ENCODE assay signal across 8 cellular contexts in the genomic region with DNA sequence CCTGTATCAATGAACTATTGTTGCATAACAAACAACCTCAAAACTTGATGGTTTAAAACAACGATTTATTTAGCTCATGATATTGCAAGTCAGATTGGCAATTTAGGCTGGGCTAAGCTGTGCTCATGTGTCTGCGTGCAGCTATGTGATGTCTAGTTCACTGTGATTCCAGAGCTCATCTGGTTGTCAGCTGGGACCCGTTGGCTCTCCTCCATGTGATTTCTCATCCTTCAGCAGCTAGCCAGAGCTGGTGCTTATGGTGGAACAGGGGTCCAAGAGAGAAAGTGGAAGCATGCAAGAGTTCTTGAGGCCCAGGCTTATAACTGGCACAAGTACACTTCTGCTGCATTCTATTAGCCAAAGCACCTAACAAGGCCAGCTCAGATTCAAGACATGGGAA. TPM values are rescaled to one million over a fixed set of nuclear protein-coding genes. Genes with fewer than 3 reads are reported as not detected.
"Had no signal": no experiment of that assay in that cellular context is flagged by ENCODE, and none has a peak within 500 bp of the region (broad histone marks: within the 10 kb centered on the region; RNA-seq: fewer than 3 reads in every experiment).

No MANE protein-coding gene starts in this region.

- DNase-seq: activated B cell treated with CpG ODN at 0.5 μM for 24 hours; activated CD4-positive, alpha-beta T cell treated with anti-CD3 and anti-CD28 coated beads, Interleukin-2, amount 10 ng/mL, durations not matched to agents 24 days and 14 days; cortex of kidney; effector CD8-positive, alpha-beta T cell; stimulated activated CD4-positive, alpha-beta T cell treated with anti-CD3 and anti-CD28 coated beads, Interleukin-2, amount 100 ng/mL, for 48 hours; stimulated activated naive CD4-positive, alpha-beta T cell treated with Interleukin-2 at 50 U/mL for 16 hours; T-helper 2 cell; trophoblast cell had no signal

RNA-seq across cellular contexts. Expression of gene TRPC3, which starts 28.8 kb away (rescaled TPM):
- total RNA-seq: activated B cell treated with CpG ODN at 0.5 μM for 24 hours had no signal
